In genomic region chr6:151096255-151096612, GRCh38 we compare ENCODE assay signal across 31 cellular contexts.
DNase-seq lines count a peak whose midpoint lies in the region; TF ChIP-seq lines count a peak whose summit lies in the region.
"Had no signal": no experiment of that assay in that cellular context is flagged by ENCODE, and none has a peak within 500 bp of the region (broad histone marks: within the 10 kb centered on the region; RNA-seq: fewer than 3 reads in every experiment).

No MANE protein-coding gene starts in this region.

- H3K4me3 Mint-ChIP-seq in mesothelial cell of epicardium: no peak overlapping the region
- H3K4me3 Mint-ChIP-seq in activated T-cell treated with anti-CD3 and anti-CD28 coated beads, Interleukin-2, amount 50 U/mL, for 24 hours: no peak overlapping the region
- H3K4me3 Mint-ChIP-seq in CD4-positive, alpha-beta memory T cell: no peak overlapping the region
- H3K4me3 Mint-ChIP-seq: naive thymus-derived CD4-positive, alpha-beta T cell; stimulated activated effector memory CD8-positive, alpha-beta T cell treated with anti-CD3 and anti-CD28 coated beads, Interleukin-12 subunit alpha, Interleukin-12 subunit beta, amount 100 ng/mL, for 72 hours had no signal

- CTCF ChIA-PET in CD4-positive, alpha-beta memory T cell (lab: Charles Lee; ENCODE audit: partially characterized antibody): no interaction called here

- TF ChIP-seq CTCF in AG09319 (IDR thresholded peaks at IDR 0.05; ENCODE audit: low read depth, low read length) (no peak), fibroblast of mammary gland (conservative IDR thresholded peaks at IDR 0.05; ENCODE audit: control insufficient read depth, insufficient read depth, low read depth, low read length) (no peak), mesothelial cell of epicardium (IDR thresholded peaks at IDR 0.05; ENCODE audit: unreplicated experiment) (no peak)

- H3K9me3 Mint-ChIP-seq in mesothelial cell of epicardium: peaks cover 4% of the 10 kb centered on the region
- no peaks in the 10 kb centered on the region for H3K9me3 Mint-ChIP-seq in activated T-cell treated with anti-CD3 and anti-CD28 coated beads, Interleukin-2, amount 50 U/mL, for 24 hours
- peaks cover 0 to 3% (median 0%) of the 10 kb centered on the region in 8 donors for H3K9me3 Mint-ChIP-seq in CD4-positive, alpha-beta memory T cell
- H3K9me3 Mint-ChIP-seq: stimulated activated effector memory CD8-positive, alpha-beta T cell treated with anti-CD3 and anti-CD28 coated beads, Interleukin-12 subunit alpha, Interleukin-12 subunit beta, amount 100 ng/mL, for 72 hours had no signal

- no peaks in the 10 kb centered on the region for H3K27me3 Mint-ChIP-seq in mesothelial cell of epicardium (ENCODE audit: low read depth)
- H3K27me3 Mint-ChIP-seq in activated T-cell treated with anti-CD3 and anti-CD28 coated beads, Interleukin-2, amount 50 U/mL, for 24 hours: no peaks in the 10 kb centered on the region
- H3K27me3 Mint-ChIP-seq in CD4-positive, alpha-beta memory T cell: no peaks in the 10 kb centered on the region
- H3K27me3 Mint-ChIP-seq: naive thymus-derived CD4-positive, alpha-beta T cell had no signal

- H3K4me1 Mint-ChIP-seq in mesothelial cell of epicardium: peaks cover 37% of the 10 kb centered on the region
- peaks cover 11% of the 10 kb centered on the region for H3K4me1 Mint-ChIP-seq in activated T-cell treated with anti-CD3 and anti-CD28 coated beads, Interleukin-2, amount 50 U/mL, for 24 hours (ENCODE audit: low read depth)
- H3K4me1 Mint-ChIP-seq in CD4-positive, alpha-beta memory T cell: no peaks in the 10 kb centered on the region

- H3K27me3 ChIP-seq in CD4-positive, alpha-beta memory T cell (ENCODE audit: insufficient read depth, low read length): no peaks in the 10 kb centered on the region
- H3K27me3 ChIP-seq: SJCRH30 had no signal

- DNase-seq in AG09319 (ENCODE audit: extremely low read depth, low read depth) (peak; percentile 47), NCI-H2196 (lab: John Stamatoyannopoulos, UW; ENCODE audit: unreplicated experiment) (peak; percentile 57), fibroblast of mammary gland (ENCODE audit: low read depth) (peak; percentile 45), mesothelial cell of epicardium (ENCODE audit: low spot score in 2 of 2, unreplicated experiment in 2 of 2) (no peak), NCI-H1048 (lab: John Stamatoyannopoulos, UW) (no peak), dedifferentiated amniotic fluid mesenchymal stem cell (ENCODE audit: extremely low spot score) (no peak)
- no peak for DNase-seq in activated T-cell treated with anti-CD3 and anti-CD28 coated beads, Interleukin-2, amount 50 U/mL, for 24 hours
- no peak for DNase-seq in CD4-positive, alpha-beta memory T cell
- DNase-seq: ACHN; activated CD4-positive, alpha-beta T cell treated with anti-CD3 and anti-CD28 coated beads for 48 hours; activated CD8-positive, alpha-beta memory T cell treated with anti-CD3 and anti-CD28 coated beads for 24 hours; activated T-cell treated with anti-CD3 and anti-CD28 coated beads for 4 hours; aorta; C1 segment of cervical spinal cord; COR-L47; effector CD4-positive, alpha-beta T cell; HCEC 1CT; midbrain; naive thymus-derived CD4-positive, alpha-beta T cell; NCI-H187; occipital lobe; RPMI8226; SJCRH30; substantia nigra; SW 1271; T-helper 9 cell; trophoblast cell had no signal

- H3K27ac ChIP-seq in CD4-positive, alpha-beta memory T cell (ENCODE audit: low read depth, low read length): no peak overlapping the region
- H3K27ac ChIP-seq: prostate gland, SJCRH30, VCaP had no signal

- POLR2A ChIA-PET in CD4-positive, alpha-beta memory T cell (lab: Charles Lee; ENCODE audit: partially characterized antibody): no interaction called here

- H3K27ac Mint-ChIP-seq in mesothelial cell of epicardium: peak overlapping the region; percentile 65
- no peak overlapping the region for H3K27ac Mint-ChIP-seq in activated T-cell treated with anti-CD3 and anti-CD28 coated beads, Interleukin-2, amount 50 U/mL, for 24 hours
- H3K27ac Mint-ChIP-seq in CD4-positive, alpha-beta memory T cell: no peak overlapping the region
- H3K27ac Mint-ChIP-seq: naive thymus-derived CD4-positive, alpha-beta T cell; stimulated activated effector memory CD8-positive, alpha-beta T cell treated with anti-CD3 and anti-CD28 coated beads, Interleukin-12 subunit alpha, Interleukin-12 subunit beta, amount 100 ng/mL, for 72 hours had no signal

- intact Hi-C loops in CD4-positive, alpha-beta memory T cell (cut with micrococcal nuclease): no loop called here

- H3K4me3 ChIP-seq in fibroblast of mammary gland (ENCODE audit: control insufficient read depth, low read depth, low read length): no peak overlapping the region
- no peak overlapping the region for H3K4me3 ChIP-seq in CD4-positive, alpha-beta memory T cell (ENCODE audit: low read length in 2 of 2)
- H3K4me3 ChIP-seq: GM12878, prostate gland, SJCRH30 had no signal

- H3K36me3 Mint-ChIP-seq in mesothelial cell of epicardium: peaks cover 32% of the 10 kb centered on the region
- H3K36me3 Mint-ChIP-seq in activated T-cell treated with anti-CD3 and anti-CD28 coated beads, Interleukin-2, amount 50 U/mL, for 24 hours (ENCODE audit: low read depth): peaks cover 95% of the 10 kb centered on the region
- peaks cover 20 to 45% of the 10 kb centered on the region in 2 donors for H3K36me3 Mint-ChIP-seq in CD4-positive, alpha-beta memory T cell

- H3K36me3 ChIP-seq in CD4-positive, alpha-beta memory T cell (ENCODE audit: insufficient read depth, low read length): peaks cover 2% of the 10 kb centered on the region
- H3K36me3 ChIP-seq: prostate gland had no signal

- H3K9me3 ChIP-seq in CD4-positive, alpha-beta memory T cell (ENCODE audit: control insufficient read depth in 1 of 2, low read length in 2 of 2): no peaks in the 10 kb centered on the region
- H3K9me3 ChIP-seq: prostate gland, SJCRH30 had no signal

- H3K4me1 ChIP-seq in CD4-positive, alpha-beta memory T cell (ENCODE audit: insufficient read depth, low read length): no peaks in the 10 kb centered on the region
- H3K4me1 ChIP-seq: prostate gland, SJCRH30 had no signal

Comparison
In these comparisons a context has a peak if more than half of its experiments do, and no peak if none do; other contexts are left out.
1. DNase-seq: peak in AG09319 (single experiment), NCI-H2196 (single experiment) and fibroblast of mammary gland (single experiment); none in mesothelial cell of epicardium (0 of 2), NCI-H1048 (single experiment), activated T-cell treated with anti-CD3 and anti-CD28 coated beads, Interleukin-2, amount 50 U/mL, for 24 hours (single experiment), dedifferentiated amniotic fluid mesenchymal stem cell (single experiment) and CD4-positive, alpha-beta memory T cell (0 of 5).